8 cellular contexts compared by ENCODE assay signal in the genomic region with DNA sequence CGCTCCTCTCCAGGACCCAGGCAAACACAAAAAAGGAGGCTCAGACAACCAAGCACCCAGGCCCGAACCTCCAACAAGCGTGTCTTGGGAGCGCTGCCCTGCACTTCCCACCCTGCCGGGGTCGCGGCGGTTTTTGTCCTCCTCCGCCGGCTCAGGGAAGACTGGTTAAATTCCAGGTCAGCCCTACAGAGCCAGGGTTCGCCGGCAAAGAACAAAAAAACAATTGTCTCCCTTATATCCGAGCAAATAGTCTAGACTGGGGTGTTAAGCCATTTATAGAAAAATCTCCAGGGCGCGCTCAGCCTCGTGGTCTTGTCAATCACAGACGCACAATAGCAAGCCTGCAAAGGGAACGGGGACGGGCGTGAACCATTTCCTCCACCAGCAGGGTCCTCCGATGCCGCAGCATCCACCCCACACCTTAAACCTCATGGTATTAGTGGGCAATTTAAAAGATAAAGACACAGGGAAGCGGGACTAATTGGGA. TPM values are rescaled to one million over a fixed set of nuclear protein-coding genes. Genes with fewer than 3 reads are reported as not detected.
DNase-seq lines count a peak whose midpoint lies in the region; ATAC-seq and TF ChIP-seq lines count a peak whose summit lies in the region.

No MANE protein-coding gene starts in this region.

- H3K4me1 ChIP-seq in heart right ventricle = peaks cover 0 to 59% (median 11%) of the 10 kb centered on the region in 9 donors

- DNase-seq in ELF-1 (ENCODE audit: low read depth, low spot score) (peak; percentile 66), heart right ventricle (no peak), pons (ENCODE audit: low spot score) (peak; percentile 78), HUDEP-2 (lab: John Stamatoyannopoulos, UW; ENCODE audit: unreplicated experiment in 76 of 76) (no peak), SKM-1 treated with dmso at 0.1 percent for 144 hours (lab: John Stamatoyannopoulos, UW; ENCODE audit: unreplicated experiment) (no peak)
- no peak for DNase-seq in activated T-cell treated with anti-CD3 and anti-CD28 coated beads, Interleukin-2, amount 50 U/mL, for 4 hours
- no peak for DNase-seq in stimulated activated naive CD4-positive, alpha-beta T cell treated with Interleukin-2 at 50 U/mL for 16 hours (lab: John Stamatoyannopoulos, UW)

- H3K4me3 Mint-ChIP-seq in activated T-cell treated with anti-CD3 and anti-CD28 coated beads, Interleukin-2, amount 50 U/mL, for 4 hours = peak overlapping the region; percentile 86

- no peaks in the 10 kb centered on the region for H3K36me3 ChIP-seq in heart right ventricle

- H3K9me3 Mint-ChIP-seq in activated T-cell treated with anti-CD3 and anti-CD28 coated beads, Interleukin-2, amount 50 U/mL, for 4 hours = peaks cover 5% of the 10 kb centered on the region

- peak overlapping the region in 8 of 10 donors; percentile 38 to 69 (median 60) for H3K4me3 ChIP-seq in heart right ventricle

- H3K27me3 ChIP-seq in heart right ventricle = peaks cover 8 to 45% (median 33%) of the 10 kb centered on the region in 7 donors

- H3K9me3 ChIP-seq in heart right ventricle = no peaks in the 10 kb centered on the region

- peaks cover 2% of the 10 kb centered on the region for H3K36me3 Mint-ChIP-seq in activated T-cell treated with anti-CD3 and anti-CD28 coated beads, Interleukin-2, amount 50 U/mL, for 4 hours (ENCODE audit: insufficient read depth)

- 16 to 25% methylated on average over 23 of the region's 23 CpGs for WGBS in heart right ventricle, 2 donors

- peaks cover 39% of the 10 kb centered on the region for H3K4me1 Mint-ChIP-seq in activated T-cell treated with anti-CD3 and anti-CD28 coated beads, Interleukin-2, amount 50 U/mL, for 4 hours (ENCODE audit: low read depth)

- no peak for TF ChIP-seq CTCF in heart right ventricle (IDR thresholded peaks at IDR 0.05)

- peaks cover 33% of the 10 kb centered on the region for H3K27me3 Mint-ChIP-seq in activated T-cell treated with anti-CD3 and anti-CD28 coated beads, Interleukin-2, amount 50 U/mL, for 4 hours (ENCODE audit: low read depth)

- intact Hi-C loops in heart right ventricle (cut with DNase I) = no loop called here

- ATAC-seq in activated T-cell treated with anti-CD3 and anti-CD28 coated beads, Interleukin-2, amount 50 U/mL, for 4 hours = no peak
- ATAC-seq in heart right ventricle = peak in 5 of 8 donors; percentile 20 to 26 (median 24)
- no peak for ATAC-seq in HG03342 (IDR thresholded peaks at IDR 0.05; ENCODE audit: unreplicated experiment)

- peak overlapping the region in 3 of 10 donors; percentile 9 to 91 (median 29) for H3K27ac ChIP-seq in heart right ventricle

RNA-seq across cellular contexts. Expression of a gene that starts 46.9 kb away (rescaled TPM):
- total RNA-seq in activated T-cell treated with anti-CD3 and anti-CD28 coated beads, Interleukin-2, amount 50 U/mL, for 4 hours = 10 to 100 TPM; 19.2 to 39.0 (median 25.6) TPM
- total RNA-seq in heart right ventricle = 10 to 100 TPM in 1 of 10 donors, 1 to 10 TPM in 9; 1.4 to 17.0 (median 2.8) TPM
- polyA plus RNA-seq in heart right ventricle = 1 to 10 TPM in 1 of 2 donors, under 1 TPM in 1; 0.95 to 1.6 TPM

Comparison
In these comparisons a context has a peak if more than half of its experiments do, and no peak if none do; other contexts are left out.
1. DNase-seq: peak in ELF-1 (single experiment) and pons (single experiment); none in activated T-cell treated with anti-CD3 and anti-CD28 coated beads, Interleukin-2, amount 50 U/mL, for 4 hours (single experiment), heart right ventricle (0 of 2), stimulated activated naive CD4-positive, alpha-beta T cell treated with Interleukin-2 at 50 U/mL for 16 hours (single experiment), HUDEP-2 (0 of 76) and SKM-1 treated with dmso at 0.1 percent for 144 hours (single experiment).
2. ATAC-seq: peak in heart right ventricle (5 of 8); none in activated T-cell treated with anti-CD3 and anti-CD28 coated beads, Interleukin-2, amount 50 U/mL, for 4 hours (0 of 2) and HG03342 (single experiment).